ENCODE assay signal across 8 cellular contexts in the genomic region with DNA sequence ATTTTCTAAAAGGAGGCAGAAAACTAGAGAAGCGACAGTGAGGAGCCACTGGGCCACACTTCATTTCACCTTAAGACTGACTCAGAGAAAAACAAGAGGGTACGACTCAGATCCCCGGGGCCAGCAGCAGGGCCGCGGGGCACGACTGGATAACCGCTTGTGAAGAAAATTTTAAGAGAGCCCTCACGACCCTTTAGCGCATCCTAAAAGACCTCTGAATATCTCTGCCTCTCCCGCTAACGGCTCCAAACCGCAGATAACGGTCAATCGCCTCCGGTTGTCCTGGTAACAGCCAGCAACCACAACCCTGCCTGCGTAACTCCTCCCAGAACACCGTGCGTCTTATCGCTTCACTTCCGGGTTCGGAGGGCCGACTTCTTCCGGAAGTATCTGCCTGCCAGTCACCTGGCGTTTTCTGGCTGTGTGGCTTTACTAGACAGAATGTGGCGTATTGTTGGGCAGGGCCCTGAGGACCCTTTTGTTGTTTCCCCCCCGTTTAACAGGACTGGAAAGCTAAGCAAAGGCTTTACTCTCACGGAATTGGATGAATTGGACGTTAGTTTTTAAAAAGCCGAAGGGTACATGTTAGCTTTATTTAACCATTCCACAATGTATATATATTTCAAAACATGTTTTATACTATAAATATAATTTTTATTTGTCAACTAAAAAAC. TPM values are rescaled to one million over a fixed set of nuclear protein-coding genes. Genes with fewer than 3 reads are reported as not detected.
DNase-seq lines count a peak whose midpoint lies in the region; ATAC-seq and TF ChIP-seq lines count a peak whose summit lies in the region.

No MANE protein-coding gene starts in this region.

- peak overlapping the region; percentile 78 for H2AFZ ChIP-seq in OCI-LY3 (ENCODE audit: low read depth, low read length)

- peak overlapping the region; percentile 71 for H3K9ac ChIP-seq in OCI-LY3 (ENCODE audit: low read length)

- H3K27ac ChIP-seq in OCI-LY3 (ENCODE audit: low read length), result peak overlapping the region; percentile 31

- peak; percentile 99 for ATAC-seq in GM21528 (IDR thresholded peaks at IDR 0.05; ENCODE audit: low FRiP score, unreplicated experiment)

- H4K20me1 ChIP-seq in OCI-LY3 (ENCODE audit: insufficient read depth, low read length), result no peaks in the 10 kb centered on the region

- H3K9me3 ChIP-seq in OCI-LY3 (ENCODE audit: insufficient read depth, low read length), result no peaks in the 10 kb centered on the region

- TF ChIP-seq CTCF in OCI-LY3 (IDR thresholded peaks at IDR 0.05; ENCODE audit: low read depth, low read length), result no peak
- no peak for TF ChIP-seq CTCF in epithelial cell of proximal tubule (conservative IDR thresholded peaks at IDR 0.05; ENCODE audit: low read depth, low read length)

- peak; percentile 75 for DNase-seq in DMS 273 treated with DMSO at 0.1 percent for 48 hours (lab: John Stamatoyannopoulos, UW)
- peak; percentile 86 for DNase-seq in HuH-7.5 (ENCODE audit: low spot score)
- DNase-seq in activated T-cell treated with anti-CD3 and anti-CD28 coated beads for 24 hours (ENCODE audit: low read depth), result peak; percentile 85
- DNase-seq in epithelial cell of proximal tubule (ENCODE audit: low read depth), result peak; percentile 65
- peak; percentile 93 for DNase-seq in mucosa of gallbladder (ENCODE audit: low spot score)
- DNase-seq in stimulated activated CD8-positive, alpha-beta memory T cell treated with anti-CD3 and anti-CD28 coated beads, Interleukin-4, amount 100 ng/mL, for 24 hours (ENCODE audit: low read depth), result peak; percentile 81

- peak overlapping the region; percentile 72 for H3K4me2 ChIP-seq in OCI-LY3 (ENCODE audit: low read length)

- peak overlapping the region; percentile 80 for H3K4me3 ChIP-seq in OCI-LY3 (ENCODE audit: low read length)
- H3K4me3 ChIP-seq in epithelial cell of proximal tubule (ENCODE audit: low read depth, low read length), result peak overlapping the region; percentile 64

- H3K79me2 ChIP-seq in OCI-LY3 (ENCODE audit: low read length), result no peaks in the 10 kb centered on the region

- H3K4me1 ChIP-seq in OCI-LY3 (ENCODE audit: low read length), result peaks cover 18% of the 10 kb centered on the region

- no peaks in the 10 kb centered on the region for H3K36me3 ChIP-seq in OCI-LY3 (replicated peaks; ENCODE audit: low read depth, low read length)

- no peaks in the 10 kb centered on the region for H3K27me3 ChIP-seq in OCI-LY3 (ENCODE audit: low read depth, low read length)

RNA-seq across cellular contexts. Expression of a gene that starts 5.4 kb away (rescaled TPM):
- total RNA-seq in epithelial cell of proximal tubule (8.4 and 19.2 TPM in 2 replicates), mucosa of gallbladder (5.2 TPM)

Comparison
In these comparisons a context has a peak if more than half of its experiments do, and no peak if none do; other contexts are left out.
1. Peak in every context shown above with its lines: DNase-seq, ATAC-seq, H3K4me3 ChIP-seq and H3K27ac ChIP-seq.